In the genomic region with DNA sequence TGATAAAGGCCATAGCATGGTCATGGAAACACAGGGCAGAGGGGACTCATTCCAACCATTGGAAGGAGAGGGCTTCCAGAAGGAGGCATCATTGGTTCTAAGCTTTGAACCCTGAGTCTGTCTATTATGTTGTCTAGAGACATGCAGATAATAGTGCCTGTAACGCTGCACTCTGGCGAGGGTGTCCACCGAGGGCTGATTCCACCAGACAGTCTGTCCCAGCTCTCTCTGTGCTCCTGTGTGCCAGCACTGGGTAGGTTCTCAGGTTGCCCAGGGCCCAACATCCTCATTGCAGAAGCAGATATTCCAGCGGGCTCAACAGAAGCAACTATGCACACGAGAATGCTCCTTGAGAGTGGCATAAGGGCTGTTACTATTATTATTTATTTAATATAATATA, we compare ENCODE assay signal across 1 cellular context.
TF ChIP-seq lines count a peak whose summit lies in the region.

No MANE protein-coding gene starts in this region.

TF ChIP-seq in HepG2, 621 proteins besides CTCF, POLR2A, EP300 and RAD21:
- no peak for TF ChIP-seq ZNF557 (CRISPR knock-in tag; IDR thresholded peaks at IDR 0.05)
- TF ChIP-seq, protein P1, sequence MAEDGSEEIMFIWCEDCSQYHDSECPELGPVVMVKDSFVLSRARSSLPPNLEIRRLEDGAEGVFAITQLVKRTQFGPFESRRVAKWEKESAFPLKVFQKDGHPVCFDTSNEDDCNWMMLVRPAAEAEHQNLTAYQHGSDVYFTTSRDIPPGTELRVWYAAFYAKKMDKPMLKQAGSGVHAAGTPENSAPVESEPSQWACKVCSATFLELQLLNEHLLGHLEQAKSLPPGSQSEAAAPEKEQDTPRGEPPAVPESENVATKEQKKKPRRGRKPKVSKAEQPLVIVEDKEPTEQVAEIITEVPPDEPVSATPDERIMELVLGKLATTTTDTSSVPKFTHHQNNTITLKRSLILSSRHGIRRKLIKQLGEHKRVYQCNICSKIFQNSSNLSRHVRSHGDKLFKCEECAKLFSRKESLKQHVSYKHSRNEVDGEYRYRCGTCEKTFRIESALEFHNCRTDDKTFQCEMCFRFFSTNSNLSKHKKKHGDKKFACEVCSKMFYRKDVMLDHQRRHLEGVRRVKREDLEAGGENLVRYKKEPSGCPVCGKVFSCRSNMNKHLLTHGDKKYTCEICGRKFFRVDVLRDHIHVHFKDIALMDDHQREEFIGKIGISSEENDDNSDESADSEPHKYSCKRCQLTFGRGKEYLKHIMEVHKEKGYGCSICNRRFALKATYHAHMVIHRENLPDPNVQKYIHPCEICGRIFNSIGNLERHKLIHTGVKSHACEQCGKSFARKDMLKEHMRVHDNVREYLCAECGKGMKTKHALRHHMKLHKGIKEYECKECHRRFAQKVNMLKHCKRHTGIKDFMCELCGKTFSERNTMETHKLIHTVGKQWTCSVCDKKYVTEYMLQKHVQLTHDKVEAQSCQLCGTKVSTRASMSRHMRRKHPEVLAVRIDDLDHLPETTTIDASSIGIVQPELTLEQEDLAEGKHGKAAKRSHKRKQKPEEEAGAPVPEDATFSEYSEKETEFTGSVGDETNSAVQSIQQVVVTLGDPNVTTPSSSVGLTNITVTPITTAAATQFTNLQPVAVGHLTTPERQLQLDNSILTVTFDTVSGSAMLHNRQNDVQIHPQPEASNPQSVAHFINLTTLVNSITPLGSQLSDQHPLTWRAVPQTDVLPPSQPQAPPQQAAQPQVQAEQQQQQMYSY (CRISPR knock-in tag; IDR thresholded peaks at IDR 0.05), result no peak
- TF ChIP-seq, protein P2, sequence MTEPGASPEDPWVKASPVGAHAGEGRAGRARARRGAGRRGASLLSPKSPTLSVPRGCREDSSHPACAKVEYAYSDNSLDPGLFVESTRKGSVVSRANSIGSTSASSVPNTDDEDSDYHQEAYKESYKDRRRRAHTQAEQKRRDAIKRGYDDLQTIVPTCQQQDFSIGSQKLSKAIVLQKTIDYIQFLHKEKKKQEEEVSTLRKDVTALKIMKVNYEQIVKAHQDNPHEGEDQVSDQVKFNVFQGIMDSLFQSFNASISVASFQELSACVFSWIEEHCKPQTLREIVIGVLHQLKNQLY (CRISPR knock-in tag; IDR thresholded peaks at IDR 0.05), result no peak
- TF ChIP-seq ZNF460 (CRISPR knock-in tag; IDR thresholded peaks at IDR 0.05; ENCODE audit: borderline replicate concordance), result no peak
- no peak for TF ChIP-seq TRAFD1 (CRISPR knock-in tag; IDR thresholded peaks at IDR 0.05; ENCODE audit: borderline replicate concordance)
- TF ChIP-seq POLR2G (IDR thresholded peaks at IDR 0.05; ENCODE audit: low read depth, low read length), result no peak
TF ChIP-seq in HepG2: peak in this region for 0.
